In the genomic region with DNA sequence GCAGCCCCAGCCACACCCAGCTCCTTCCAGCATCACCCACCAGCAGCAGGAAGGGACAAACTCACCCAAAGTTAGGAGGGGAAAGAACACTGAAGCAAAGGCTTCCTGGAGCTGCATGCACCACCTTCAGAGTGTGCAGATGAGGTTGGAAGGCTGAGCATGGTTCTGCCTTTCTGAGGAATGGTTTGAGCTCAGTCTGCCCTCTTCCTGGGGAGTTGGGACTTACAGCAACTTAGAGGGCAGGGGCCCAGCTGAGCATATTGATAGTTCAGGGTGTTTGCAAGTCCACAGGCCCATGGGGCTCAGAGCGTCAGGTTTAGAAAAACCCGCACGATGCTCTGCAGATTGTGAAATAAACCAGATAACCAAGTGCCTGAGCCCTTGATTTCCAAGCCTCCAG, we compare ENCODE assay signal across 16 cellular contexts. TPM values are rescaled to one million over a fixed set of nuclear protein-coding genes. Genes with fewer than 3 reads are reported as not detected.
"Had no signal": no experiment of that assay in that cellular context is flagged by ENCODE, and none has a peak within 500 bp of the region (broad histone marks: within the 10 kb centered on the region; RNA-seq: fewer than 3 reads in every experiment).

No MANE protein-coding gene starts in this region.

RNA-seq across cellular contexts. Expression of a gene that starts 3.8 kb away (rescaled TPM):
- total RNA-seq: natural killer cell, occipital lobe, progenitor cell of endocrine pancreas had no signal
- polyA plus RNA-seq: neural cell had no signal

RNA-seq across cellular contexts. Expression of a gene that starts 11.4 kb away (rescaled TPM):
- total RNA-seq: natural killer cell, occipital lobe, osteoblast, ovary, progenitor cell of endocrine pancreas, psoas muscle, renal cortical epithelial cell, right cardiac atrium, right lobe of liver, smooth muscle cell, spleen, transverse colon, upper lobe of right lung, urinary bladder, uterus had no signal
- polyA plus RNA-seq: neural cell, ovary, psoas muscle, right cardiac atrium, smooth muscle cell, spleen, urinary bladder had no signal
